ENCODE assay signal across 12 cellular contexts in genomic region chr17:70857351-70857750, GRCh38.
"Had no signal": no experiment of that assay in that cellular context is flagged by ENCODE, and none has a peak within 500 bp of the region (broad histone marks: within the 10 kb centered on the region; RNA-seq: fewer than 3 reads in every experiment).

No MANE protein-coding gene starts in this region.

- DNase-seq: effector memory CD4-positive, alpha-beta T cell; heart left ventricle; hippocampal formation; kidney glomerular epithelial cell; naive thymus-derived CD4-positive, alpha-beta T cell; posterior cingulate gyrus; stimulated activated CD4-positive, alpha-beta T cell treated with anti-CD3 and anti-CD28 coated beads, Interleukin-12 subunit alpha, Interleukin-12 subunit beta, amount 100 ng/mL, for 4 hours; stimulated activated naive CD4-positive, alpha-beta T cell; trophoblast cell had no signal

- H3K9me3 ChIP-seq: heart left ventricle, neutrophil had no signal

- ATAC-seq: heart left ventricle; naive thymus-derived CD4-positive, alpha-beta T cell; sciatic nerve had no signal

- H3K36me3 ChIP-seq: heart left ventricle, neutrophil had no signal

- FAIRE-seq: endometrium had no signal

- H3K4me1 ChIP-seq: heart left ventricle had no signal

- H3K27ac ChIP-seq: heart left ventricle, neutrophil had no signal

- H3K27me3 ChIP-seq: heart left ventricle, neutrophil had no signal

- H3K4me3 ChIP-seq: heart left ventricle had no signal
